Comparison of ENCODE assay signal across 17 cellular contexts in genomic region chr13:45385320-45385719, GRCh38.
"Had no signal": no experiment of that assay in that cellular context is flagged by ENCODE, and none has a peak within 500 bp of the region (broad histone marks: within the 10 kb centered on the region; RNA-seq: fewer than 3 reads in every experiment).

No MANE protein-coding gene starts in this region.

- H3K4me3 ChIP-seq: colonic mucosa, esophagus squamous epithelium, tibial artery, upper lobe of left lung, uterus had no signal

- ATAC-seq: stimulated activated memory B cell treated with anti-CD40 and anti-IgM and Interleukin-4, amounts not matched to agents 10 μg/mL and 1 μg/mL and 100 μg/mL, for 72 hours had no signal

- H3K27me3 ChIP-seq: colonic mucosa, esophagus squamous epithelium, neutrophil, tibial artery, upper lobe of left lung, uterus had no signal

- H3K4me1 ChIP-seq: colonic mucosa, esophagus squamous epithelium, tibial artery, upper lobe of left lung, uterus had no signal

- H3K36me3 ChIP-seq: colonic mucosa, uterus had no signal

- DNase-seq: colonic mucosa; esophagus squamous epithelium; foreskin fibroblast; head of caudate nucleus; hypothalamus; islet precursor cell; mesendoderm; naive B cell; nephron progenitor cell; stimulated activated CD4-positive, alpha-beta T cell treated with anti-CD3 and anti-CD28 coated beads, Interleukin-15, amount 100 ng/mL, for 24 hours; stimulated activated CD4-positive, alpha-beta T cell treated with anti-CD3 and anti-CD28 coated beads, Interleukin-1b, Interleukin-23, amount 100 ng/mL, for 48 hours; stimulated activated CD4-positive, alpha-beta T cell treated with anti-CD3 and anti-CD28 coated beads, Interleukin-4, amount 100 ng/mL, for 24 hours; tibial artery; upper lobe of left lung; uterus had no signal

- H3K27ac ChIP-seq: colonic mucosa, esophagus squamous epithelium, neutrophil, tibial artery, upper lobe of left lung, uterus had no signal

- H3K9me3 ChIP-seq: colonic mucosa, esophagus squamous epithelium, neutrophil, tibial artery, upper lobe of left lung, uterus had no signal
